Comparison of ENCODE assay signal across 22 cellular contexts in genomic region chr10:36455481-36456119, GRCh38.
"Had no signal": no experiment of that assay in that cellular context is flagged by ENCODE, and none has a peak within 500 bp of the region (broad histone marks: within the 10 kb centered on the region; RNA-seq: fewer than 3 reads in every experiment).

No MANE protein-coding gene starts in this region.

- H3K4me1 ChIP-seq: neural progenitor cell, parathyroid adenoma, uterus had no signal

- H2AFZ ChIP-seq: neural progenitor cell, parathyroid adenoma had no signal

- H3K27ac ChIP-seq: brain microvascular endothelial cell, left ventricle myocardium inferior, neural progenitor cell, parathyroid adenoma, tibial nerve, uterus had no signal

- H3K27me3 Mint-ChIP-seq: activated CD4-positive, alpha-beta T cell treated with anti-CD3 and anti-CD28 coated beads, Interleukin-2, amount 10 ng/mL, durations not matched to agents 24 days and 14 days; activated CD8-positive, alpha-beta T cell treated with anti-CD3 and anti-CD28 coated beads for 36 hours; activated naive CD8-positive, alpha-beta T cell treated with anti-CD3 and anti-CD28 coated beads, Interleukin-2, amount 10 ng/mL, durations not matched to agents 7 days and 5 days; activated T-helper 17 cell treated with anti-CD3 and anti-CD28 coated beads, Interleukin-2, amount 50 U/mL, for 72 hours; naive thymus-derived CD4-positive, alpha-beta T cell had no signal

- H3K4me1 Mint-ChIP-seq: activated CD4-positive, alpha-beta T cell treated with anti-CD3 and anti-CD28 coated beads, Interleukin-2, amount 10 ng/mL, durations not matched to agents 24 days and 14 days; activated naive CD8-positive, alpha-beta T cell treated with anti-CD3 and anti-CD28 coated beads, Interleukin-2, amount 10 ng/mL, durations not matched to agents 7 days and 5 days; activated T-helper 17 cell treated with anti-CD3 and anti-CD28 coated beads, Interleukin-2, amount 50 U/mL, for 72 hours; naive thymus-derived CD4-positive, alpha-beta T cell had no signal

- H3K9ac ChIP-seq: neural progenitor cell, parathyroid adenoma had no signal

- H3K27ac Mint-ChIP-seq: activated CD4-positive, alpha-beta T cell treated with anti-CD3 and anti-CD28 coated beads, Interleukin-2, amount 10 ng/mL, durations not matched to agents 24 days and 14 days; activated CD8-positive, alpha-beta T cell treated with anti-CD3 and anti-CD28 coated beads for 36 hours; activated naive CD8-positive, alpha-beta T cell treated with anti-CD3 and anti-CD28 coated beads, Interleukin-2, amount 10 ng/mL, durations not matched to agents 7 days and 5 days; activated T-helper 17 cell treated with anti-CD3 and anti-CD28 coated beads, Interleukin-2, amount 50 U/mL, for 72 hours; naive thymus-derived CD4-positive, alpha-beta T cell; neural progenitor cell; T-helper 1 cell treated with Interleukin-12 subunit alpha and Interleukin-12 subunit beta and Interleukin-4 antibody, amounts not matched to agents 30 μg/mL and 1 μg/mL, for 36 hours had no signal

- H3K9me3 ChIP-seq: uterus had no signal

- H3K4me2 ChIP-seq: neural progenitor cell had no signal

- H3K36me3 Mint-ChIP-seq: activated naive CD8-positive, alpha-beta T cell treated with anti-CD3 and anti-CD28 coated beads, Interleukin-2, amount 10 ng/mL, durations not matched to agents 7 days and 5 days; naive thymus-derived CD4-positive, alpha-beta T cell; neural progenitor cell had no signal

- H3K79me2 ChIP-seq: parathyroid adenoma had no signal

- DNase-seq: activated CD4-positive, alpha-beta T cell treated with anti-CD3 and anti-CD28 coated beads, Interleukin-2, amount 10 ng/mL, durations not matched to agents 24 days and 14 days; activated CD8-positive, alpha-beta T cell treated with anti-CD3 and anti-CD28 coated beads for 36 hours; activated naive CD4-positive, alpha-beta T cell; activated naive CD8-positive, alpha-beta T cell treated with anti-CD3 and anti-CD28 coated beads, Interleukin-2, amount 10 ng/mL, durations not matched to agents 7 days and 5 days; activated T-cell treated with anti-CD3 and anti-CD28 coated beads, Interleukin-2, amount 50 U/mL, for 1 hour; anterior cingulate cortex; brain microvascular endothelial cell; cerebellar nuclear complex; effector CD4-positive, alpha-beta T cell; head of caudate nucleus; kidney glomerular epithelial cell; left ventricle myocardium inferior; mucosa of descending colon; naive thymus-derived CD4-positive, alpha-beta T cell; stimulated activated CD4-positive, alpha-beta T cell treated with anti-CD3 and anti-CD28 coated beads, Interleukin-2, amount 100 ng/mL, for 24 hours; stimulated activated naive CD8-positive, alpha-beta T cell treated with anti-CD3 and anti-CD28 coated beads, Interleukin-15, Interleukin-2, amounts not matched to agents 100 U/mL and 50 U/mL, for 24 hours; uterus had no signal

- H3K27me3 ChIP-seq: brain microvascular endothelial cell, neural progenitor cell, tibial nerve, uterus had no signal

- H3K4me3 Mint-ChIP-seq: activated CD4-positive, alpha-beta T cell treated with anti-CD3 and anti-CD28 coated beads, Interleukin-2, amount 10 ng/mL, durations not matched to agents 24 days and 14 days; activated CD8-positive, alpha-beta T cell treated with anti-CD3 and anti-CD28 coated beads for 36 hours; activated naive CD8-positive, alpha-beta T cell treated with anti-CD3 and anti-CD28 coated beads, Interleukin-2, amount 10 ng/mL, durations not matched to agents 7 days and 5 days; activated T-helper 17 cell treated with anti-CD3 and anti-CD28 coated beads, Interleukin-2, amount 50 U/mL, for 72 hours; naive thymus-derived CD4-positive, alpha-beta T cell; neural progenitor cell; T-helper 1 cell treated with Interleukin-12 subunit alpha and Interleukin-12 subunit beta and Interleukin-4 antibody, amounts not matched to agents 30 μg/mL and 1 μg/mL, for 36 hours had no signal

- ATAC-seq: activated CD8-positive, alpha-beta T cell treated with anti-CD3 and anti-CD28 coated beads for 36 hours; activated T-helper 17 cell treated with anti-CD3 and anti-CD28 coated beads, Interleukin-2, amount 50 U/mL, for 72 hours; mucosa of descending colon; naive thymus-derived CD4-positive, alpha-beta T cell; stimulated activated naive CD8-positive, alpha-beta T cell treated with anti-CD3 and anti-CD28 coated beads, Interleukin-15, Interleukin-2, amounts not matched to agents 100 U/mL and 50 U/mL, for 24 hours had no signal
